Comparison of ENCODE assay signal across 9 cellular contexts in the genomic region with DNA sequence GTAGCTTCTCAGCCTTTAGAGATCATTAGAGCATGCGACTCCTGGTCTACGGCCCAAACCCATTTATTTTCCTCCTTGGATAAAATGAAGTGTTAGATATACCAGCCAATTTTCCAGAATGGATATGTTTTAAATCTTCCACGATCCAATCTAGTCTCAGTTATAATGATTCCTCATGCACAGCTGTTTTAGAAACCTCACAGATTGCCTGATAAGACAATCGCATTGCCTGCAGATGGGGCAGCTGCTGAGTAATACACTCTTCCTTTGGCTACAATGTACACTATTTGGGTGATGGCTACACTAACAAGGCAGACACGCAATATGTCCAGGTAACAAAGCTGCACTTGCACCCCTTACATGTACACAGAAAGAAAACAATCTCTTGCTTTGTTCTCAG.
"Had no signal": no experiment of that assay in that cellular context is flagged by ENCODE, and none has a peak within 500 bp of the region (broad histone marks: within the 10 kb centered on the region; RNA-seq: fewer than 3 reads in every experiment).

No MANE protein-coding gene starts in this region.

- H3K9me3 Mint-ChIP-seq: H9 had no signal

- H3K9me3 ChIP-seq: HAP-1 had no signal

- H3K9ac ChIP-seq: GM23248 had no signal

- H3K36me3 ChIP-seq: HAP-1 had no signal

- H3K4me3 Mint-ChIP-seq: GM23338, H9, HFFc6 had no signal

- H3K27ac Mint-ChIP-seq: GM23338, H9, HFFc6 had no signal

- H3K4me3 ChIP-seq: GM23248, GM23338, HAP-1 had no signal

- H3K4me1 ChIP-seq: HAP-1 had no signal

- ATAC-seq: GM23338, HCT116 had no signal

- H3K4me2 ChIP-seq: GM23338 had no signal

- H2AFZ ChIP-seq: GM23248, GM23338 had no signal

- DNase-seq: GM23248, GOT3, H7, H9, HCEC 1CT, HFFc6 had no signal

- H3K4me1 Mint-ChIP-seq: GM23338, H9 had no signal

- H3K27ac ChIP-seq: GM23248 had no signal
